Comparison of ENCODE assay signal across 9 cellular contexts in the genomic region with DNA sequence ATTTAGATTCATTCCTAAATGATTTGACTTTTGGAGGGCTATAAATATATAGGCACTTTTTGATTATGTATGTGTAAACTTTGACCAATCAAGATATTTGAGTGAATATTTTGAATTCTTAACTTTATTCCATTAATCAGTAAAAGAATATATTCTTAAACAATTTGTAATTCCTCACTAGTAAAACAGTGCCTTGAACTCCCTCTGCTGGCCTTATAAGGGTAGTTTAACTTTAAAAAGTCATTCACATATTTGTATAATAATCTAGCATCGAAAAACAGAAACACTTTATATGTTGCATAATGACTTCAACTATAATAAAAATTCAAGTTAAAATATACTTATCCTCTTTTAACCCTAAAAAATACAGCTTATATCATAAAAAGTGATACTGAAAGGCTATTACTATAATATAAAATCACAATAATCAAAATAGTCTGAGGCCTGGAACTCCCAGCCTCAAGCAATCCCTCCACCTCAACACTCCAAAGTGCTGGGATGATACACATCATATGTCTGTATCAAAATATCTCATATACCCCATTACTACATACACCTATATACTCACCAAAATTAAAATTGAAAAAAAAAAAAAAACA. TPM values are rescaled to one million over a fixed set of nuclear protein-coding genes. Genes with fewer than 3 reads are reported as not detected.
DNase-seq lines count a peak whose midpoint lies in the region; ATAC-seq and TF ChIP-seq lines count a peak whose summit lies in the region.
"Had no signal": no experiment of that assay in that cellular context is flagged by ENCODE, and none has a peak within 500 bp of the region (broad histone marks: within the 10 kb centered on the region; RNA-seq: fewer than 3 reads in every experiment).

No MANE protein-coding gene starts in this region.

- POLR2A ChIA-PET in HEK293T (lab: Yijun Ruan, JAX): no interaction called here

- H3K36me3 Mint-ChIP-seq in chondrocyte (ENCODE audit: low read depth): no peaks in the 10 kb centered on the region
- no peaks in the 10 kb centered on the region for H3K36me3 Mint-ChIP-seq in neural crest cell (ENCODE audit: low read depth)
- H3K36me3 Mint-ChIP-seq: naive B cell had no signal

- H3K9me3 Mint-ChIP-seq in chondrocyte (ENCODE audit: low read depth) (no peaks in the 10 kb centered on the region), neural crest cell (no peaks in the 10 kb centered on the region)
- H3K9me3 Mint-ChIP-seq: naive B cell had no signal

- no peaks in the 10 kb centered on the region for H3K4me1 Mint-ChIP-seq in chondrocyte (ENCODE audit: low read depth)
- H3K4me1 Mint-ChIP-seq in neural crest cell: peaks cover 14% of the 10 kb centered on the region
- H3K4me1 Mint-ChIP-seq: naive B cell had no signal

- no peak for ATAC-seq in GM19395 (IDR thresholded peaks at IDR 0.05; ENCODE audit: unreplicated experiment)

- CTCF ChIA-PET in HEK293T (lab: Yijun Ruan, JAX): interaction anchor here (0.6 kb wide), 1 partner anchor 192 kb away, joined by 3 read pairs; no protein-coding TSS in a partner anchor

- H3K27ac Mint-ChIP-seq in chondrocyte (ENCODE audit: unreplicated experiment) (no peak overlapping the region), neural crest cell (ENCODE audit: unreplicated experiment) (no peak overlapping the region)
- H3K27ac Mint-ChIP-seq: naive B cell had no signal

- no peak overlapping the region for H3K4me3 Mint-ChIP-seq in chondrocyte (ENCODE audit: unreplicated experiment)
- no peak overlapping the region for H3K4me3 Mint-ChIP-seq in neural crest cell
- H3K4me3 Mint-ChIP-seq: naive B cell had no signal

- TF ChIP-seq CTCF in chondrocyte (IDR thresholded peaks at IDR 0.05) (peak; percentile 85), neural crest cell (conservative IDR thresholded peaks at IDR 0.05) (peak; percentile 79)

- H3K27me3 Mint-ChIP-seq in chondrocyte (ENCODE audit: low read depth) (peaks cover 24% of the 10 kb centered on the region), neural crest cell (ENCODE audit: low read depth) (peaks cover 3% of the 10 kb centered on the region)

- DNase-seq in DMS53 (lab: John Stamatoyannopoulos, UW) (peak; percentile 76), HEK293T (ENCODE audit: extremely low spot score) (peak; percentile 9), NCI-H345 (lab: John Stamatoyannopoulos, UW) (peak; percentile 54), chondrocyte (ENCODE audit: low spot score) (no peak), neural crest cell (ENCODE audit: low read depth, low spot score) (no peak), iPS-NIHi7 (ENCODE audit: extremely low spot score) (no peak)
- DNase-seq in effector CD4-positive, alpha-beta T cell: no peak
- DNase-seq: naive B cell had no signal

TF ChIP-seq in HEK293T, 16 proteins besides CTCF, POLR2A, EP300 and RAD21:
- TF ChIP-seq FOXK2 (IDR thresholded peaks at IDR 0.05): no peak
- no peak for TF ChIP-seq FOXA1 (IDR thresholded peaks at IDR 0.05)
- TF ChIP-seq ELF4 (IDR thresholded peaks at IDR 0.05): no peak
- TF ChIP-seq SP1 (IDR thresholded peaks at IDR 0.05): no peak
- TF ChIP-seq SUZ12 (IDR thresholded peaks at IDR 0.05): no peak
- no peak for TF ChIP-seq CTBP1 (IDR thresholded peaks at IDR 0.05; ENCODE audit: borderline replicate concordance)
- no peak for TF ChIP-seq L3MBTL2 (conservative IDR thresholded peaks at IDR 0.05)
- no peak for TF ChIP-seq NFRKB (IDR thresholded peaks at IDR 0.05)
- TF ChIP-seq ARNT (IDR thresholded peaks at IDR 0.05): no peak
- no peak for TF ChIP-seq HDGF (IDR thresholded peaks at IDR 0.05; ENCODE audit: borderline replicate concordance)
- TF ChIP-seq BHLHE40 (IDR thresholded peaks at IDR 0.05; ENCODE audit: borderline replicate concordance): no peak
- TF ChIP-seq LEF1 (IDR thresholded peaks at IDR 0.05; ENCODE audit: borderline replicate concordance): no peak

RNA-seq across cellular contexts. Expression of gene CCDC59, which starts 31.2 kb away (rescaled TPM):
- total RNA-seq in chondrocyte (27.7 to 30.8 TPM (median 27.9 TPM) in 3 replicates), neural crest cell (39.8 and 46.7 TPM in 2 replicates)

RNA-seq across cellular contexts. Expression of gene METTL25, which starts 31.3 kb away (rescaled TPM):
- 6.2 to 10.9 TPM (median 8.9 TPM) in 3 replicates for total RNA-seq in chondrocyte
- 7.3 and 8.0 TPM in 2 replicates for total RNA-seq in neural crest cell

Comparison
In these comparisons a context has a peak if more than half of its experiments do, and no peak if none do; other contexts are left out.
1. DNase-seq: peak in DMS53 (single experiment), HEK293T (single experiment) and NCI-H345 (single experiment); none in chondrocyte (single experiment), neural crest cell (single experiment), effector CD4-positive, alpha-beta T cell (single experiment) and iPS-NIHi7 (single experiment).